Comparison of ENCODE assay signal across 23 cellular contexts in the genomic region with DNA sequence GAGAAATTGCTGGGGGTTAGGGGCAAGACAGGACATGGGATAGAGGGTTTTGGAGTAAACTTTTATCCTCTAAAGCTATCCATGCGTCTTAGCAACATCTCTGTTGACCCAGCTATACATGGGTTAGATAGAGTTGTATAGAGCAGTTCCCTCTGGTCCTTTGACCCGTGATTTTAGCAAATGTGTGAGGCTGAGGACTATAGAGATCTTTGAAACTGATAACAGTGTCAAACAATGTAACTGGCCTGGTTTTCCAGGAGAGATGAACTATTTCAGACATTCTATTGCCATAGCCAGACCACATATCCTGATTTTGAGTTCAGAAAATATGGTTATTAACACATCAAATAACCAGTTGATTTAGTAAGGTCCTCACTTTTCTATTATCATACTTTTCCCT.
"Had no signal": no experiment of that assay in that cellular context is flagged by ENCODE, and none has a peak within 500 bp of the region (broad histone marks: within the 10 kb centered on the region; RNA-seq: fewer than 3 reads in every experiment).

No MANE protein-coding gene starts in this region.

- H3K27me3 ChIP-seq: colonic mucosa had no signal

- H3K4me3 Mint-ChIP-seq: dendritic cell treated with granulocyte-macrophage colony-stimulating factor and Interleukin-4, amounts not matched to agents 40 ng/mL and 50 ng/mL, for 4 days; effector memory CD8-positive, alpha-beta T cell; mesothelial cell of epicardium had no signal

- H3K4me3 ChIP-seq: colonic mucosa, esophagus squamous epithelium, gastrocnemius medialis, heart right ventricle, left lung, lower lobe of right lung, mucosa of descending colon had no signal

- H3K27ac Mint-ChIP-seq: dendritic cell treated with granulocyte-macrophage colony-stimulating factor and Interleukin-4, amounts not matched to agents 40 ng/mL and 50 ng/mL, for 4 days; effector memory CD8-positive, alpha-beta T cell; mesothelial cell of epicardium had no signal

- H3K36me3 ChIP-seq: colonic mucosa, esophagus squamous epithelium, gastrocnemius medialis, heart right ventricle, left lung, lower lobe of right lung had no signal

- DNase-seq: colonic mucosa; cortex of kidney; effector CD8-positive, alpha-beta T cell; effector memory CD8-positive, alpha-beta T cell; erythroblast; esophagus squamous epithelium; foreskin fibroblast; foreskin melanocyte; gastrocnemius medialis; glutamatergic neuron; head of caudate nucleus; heart right ventricle; hippocampal formation; left cardiac atrium; left lung; left ventricle myocardium superior; lower lobe of right lung; mesenchymal stem cell; mucosa of descending colon had no signal

- H3K27ac ChIP-seq: colonic mucosa, epithelial cell of prostate, esophagus squamous epithelium, gastrocnemius medialis, heart right ventricle, left lung, lower lobe of right lung had no signal

- H3K4me1 ChIP-seq: colonic mucosa, gastrocnemius medialis, left lung, lower lobe of right lung had no signal

- H3K36me3 Mint-ChIP-seq: mesothelial cell of epicardium had no signal

- H3K9me3 ChIP-seq: colonic mucosa, esophagus squamous epithelium, gastrocnemius medialis, heart right ventricle, left lung, lower lobe of right lung, mucosa of descending colon had no signal

- H3K9me3 Mint-ChIP-seq: dendritic cell treated with granulocyte-macrophage colony-stimulating factor and Interleukin-4, amounts not matched to agents 40 ng/mL and 50 ng/mL, for 4 days; effector memory CD8-positive, alpha-beta T cell; mesothelial cell of epicardium had no signal

- ATAC-seq: effector memory CD8-positive, alpha-beta T cell; esophagus mucosa; gastrocnemius medialis; heart right ventricle; left cardiac atrium; left lung; left ventricle myocardium superior; lower lobe of right lung; mucosa of descending colon had no signal
